ENCODE assay signal across 15 cellular contexts in genomic region chr3:144358191-144358590, GRCh38.
DNase-seq lines count a peak whose midpoint lies in the region; ATAC-seq and TF ChIP-seq lines count a peak whose summit lies in the region.
"Had no signal": no experiment of that assay in that cellular context is flagged by ENCODE, and none has a peak within 500 bp of the region (broad histone marks: within the 10 kb centered on the region; RNA-seq: fewer than 3 reads in every experiment).

No MANE protein-coding gene starts in this region.

- H3K36me3 ChIP-seq in neural progenitor cell: no peaks in the 10 kb centered on the region
- H3K36me3 ChIP-seq: BE2C, HAP-1 had no signal

- no peaks in the 10 kb centered on the region for H3F3A ChIP-seq in neural progenitor cell (ENCODE audit: low read depth)

- H4K20me1 ChIP-seq in neural progenitor cell (ENCODE audit: low read depth): no peaks in the 10 kb centered on the region

- no peak overlapping the region for H3K4me3 Mint-ChIP-seq in neural progenitor cell
- H3K4me3 Mint-ChIP-seq in activated T-helper 2 cell treated with anti-CD3 and anti-CD28 coated beads, Interferon-gamma antibody, Interleukin-2, Interleukin-4, amounts not matched to agents 10 μg/mL and 5 μg/mL and 100 μg/mL, durations not matched to agents 14 hours and 24 hours and 36 hours (ENCODE audit: low read depth): no peak overlapping the region
- H3K4me3 Mint-ChIP-seq: CD4-positive, alpha-beta memory T cell had no signal

- intact Hi-C loops in activated T-helper 2 cell treated with anti-CD3 and anti-CD28 coated beads, Interferon-gamma antibody, Interleukin-2, Interleukin-4, amounts not matched to agents 10 μg/mL and 5 μg/mL and 100 μg/mL, durations not matched to agents 14 hours and 24 hours and 36 hours (cut with micrococcal nuclease): no loop called here

- no peaks in the 10 kb centered on the region for H3K4me1 ChIP-seq in neural progenitor cell
- H3K4me1 ChIP-seq: A549, BE2C, HAP-1 had no signal

- TF ChIP-seq CTCF in neural progenitor cell (IDR thresholded peaks at IDR 0.05) (no peak), retinal pigment epithelial cell (conservative IDR thresholded peaks at IDR 0.05; ENCODE audit: low read depth, low read length) (no peak)

- no peaks in the 10 kb centered on the region for H3K27me3 Mint-ChIP-seq in neural progenitor cell (ENCODE audit: insufficient read depth, low read depth)
- H3K27me3 Mint-ChIP-seq in activated T-helper 2 cell treated with anti-CD3 and anti-CD28 coated beads, Interferon-gamma antibody, Interleukin-2, Interleukin-4, amounts not matched to agents 10 μg/mL and 5 μg/mL and 100 μg/mL, durations not matched to agents 14 hours and 24 hours and 36 hours (ENCODE audit: low read depth): no peaks in the 10 kb centered on the region
- H3K27me3 Mint-ChIP-seq: CD4-positive, alpha-beta memory T cell had no signal

- H3K36me3 Mint-ChIP-seq in neural progenitor cell: no peaks in the 10 kb centered on the region
- no peaks in the 10 kb centered on the region for H3K36me3 Mint-ChIP-seq in activated T-helper 2 cell treated with anti-CD3 and anti-CD28 coated beads, Interferon-gamma antibody, Interleukin-2, Interleukin-4, amounts not matched to agents 10 μg/mL and 5 μg/mL and 100 μg/mL, durations not matched to agents 14 hours and 24 hours and 36 hours (ENCODE audit: low read depth)
- H3K36me3 Mint-ChIP-seq: CD4-positive, alpha-beta memory T cell had no signal

- no peaks in the 10 kb centered on the region for H3K9me3 Mint-ChIP-seq in neural progenitor cell
- no peaks in the 10 kb centered on the region for H3K9me3 Mint-ChIP-seq in activated T-helper 2 cell treated with anti-CD3 and anti-CD28 coated beads, Interferon-gamma antibody, Interleukin-2, Interleukin-4, amounts not matched to agents 10 μg/mL and 5 μg/mL and 100 μg/mL, durations not matched to agents 14 hours and 24 hours and 36 hours

- DNase-seq in iris pigment epithelial cell (ENCODE audit: low read depth): peak; percentile 12
- peak; percentile 3 for DNase-seq in neural progenitor cell (ENCODE audit: low spot score)
- peak; percentile 95 for DNase-seq in retinal pigment epithelial cell (ENCODE audit: low read depth)
- DNase-seq in activated T-helper 2 cell treated with anti-CD3 and anti-CD28 coated beads, Interferon-gamma antibody, Interleukin-2, Interleukin-4, amounts not matched to agents 10 μg/mL and 5 μg/mL and 100 μg/mL, durations not matched to agents 14 hours and 24 hours and 36 hours (ENCODE audit: low spot score): no peak
- DNase-seq: BE2C; CD4-positive, alpha-beta memory T cell; DMS153; DMS79 treated with DMSO at 0.1 percent for 48 hours; EL had no signal

- H3K4me3 ChIP-seq in neural progenitor cell (no peak overlapping the region), retinal pigment epithelial cell (ENCODE audit: low read length) (no peak overlapping the region)
- H3K4me3 ChIP-seq: A549, HAP-1 had no signal

- no peak overlapping the region for H3K9ac ChIP-seq in neural progenitor cell

- no peak overlapping the region for H3K27ac Mint-ChIP-seq in neural progenitor cell
- no peak overlapping the region for H3K27ac Mint-ChIP-seq in activated T-helper 2 cell treated with anti-CD3 and anti-CD28 coated beads, Interferon-gamma antibody, Interleukin-2, Interleukin-4, amounts not matched to agents 10 μg/mL and 5 μg/mL and 100 μg/mL, durations not matched to agents 14 hours and 24 hours and 36 hours
- H3K27ac Mint-ChIP-seq: CD4-positive, alpha-beta memory T cell had no signal

- no peak overlapping the region for H3K4me2 ChIP-seq in neural progenitor cell
- H3K4me2 ChIP-seq: A549 had no signal

- no peaks in the 10 kb centered on the region for H3K27me3 ChIP-seq in neural progenitor cell
- H3K27me3 ChIP-seq: BE2C had no signal

- H2AFZ ChIP-seq in neural progenitor cell (replicated peaks): no peak overlapping the region

- H3K4me1 Mint-ChIP-seq in neural progenitor cell: peaks cover 5% of the 10 kb centered on the region
- H3K4me1 Mint-ChIP-seq in activated T-helper 2 cell treated with anti-CD3 and anti-CD28 coated beads, Interferon-gamma antibody, Interleukin-2, Interleukin-4, amounts not matched to agents 10 μg/mL and 5 μg/mL and 100 μg/mL, durations not matched to agents 14 hours and 24 hours and 36 hours (ENCODE audit: low read depth): no peaks in the 10 kb centered on the region
- H3K4me1 Mint-ChIP-seq: CD4-positive, alpha-beta memory T cell had no signal

- H3K79me2 ChIP-seq in neural progenitor cell (ENCODE audit: low read depth): no peaks in the 10 kb centered on the region

- no peak overlapping the region for H3K27ac ChIP-seq in neural progenitor cell
- H3K27ac ChIP-seq: A549, C4-2B had no signal

- H3K9me3 ChIP-seq in neural progenitor cell (ENCODE audit: low read depth): no peaks in the 10 kb centered on the region
- H3K9me3 ChIP-seq: A549, BE2C, HAP-1 had no signal

- ATAC-seq in esophagus mucosa (no peak), GM19023 (IDR thresholded peaks at IDR 0.05; ENCODE audit: unreplicated experiment) (no peak)
- ATAC-seq: A549, HepG2 had no signal
